ENCODE assay signal across 8 cellular contexts in the genomic region with DNA sequence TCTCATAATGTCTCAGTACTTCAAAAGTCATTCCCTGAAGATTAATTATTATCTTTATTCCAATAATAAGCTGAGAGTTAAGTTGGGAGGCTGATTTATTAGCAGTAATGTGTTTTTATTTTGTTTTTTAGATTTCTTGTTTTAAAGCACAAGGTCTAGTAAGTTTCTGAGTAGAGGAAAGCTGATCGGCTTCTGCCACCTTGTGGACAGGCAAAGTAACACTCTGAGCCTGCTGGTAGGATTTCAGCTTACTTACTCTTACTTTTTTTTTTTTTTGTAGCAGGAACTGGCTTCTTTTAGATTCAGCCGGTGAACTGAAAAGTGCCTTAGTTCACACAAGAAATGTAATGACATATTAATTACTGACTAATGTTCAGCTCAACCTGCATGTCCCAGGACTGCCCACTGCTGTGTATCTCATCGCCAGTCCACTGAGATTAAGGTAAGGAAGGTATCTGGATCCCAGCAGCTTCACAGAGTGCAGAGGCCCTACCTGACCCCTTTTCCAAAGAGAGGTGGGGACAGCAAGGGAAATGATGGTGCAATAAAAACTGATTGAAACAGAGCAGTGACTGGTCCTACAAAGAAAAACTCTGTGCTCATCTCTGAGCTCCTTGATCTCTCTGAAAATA.
DNase-seq lines count a peak whose midpoint lies in the region; ATAC-seq and TF ChIP-seq lines count a peak whose summit lies in the region.

No MANE protein-coding gene starts in this region.

- peaks cover 4% of the 10 kb centered on the region for H3K4me1 Mint-ChIP-seq in activated T-cell treated with anti-CD3 and anti-CD28 coated beads, Interleukin-2, amount 50 U/mL, for 4 hours (ENCODE audit: low read depth)
- H3K4me1 Mint-ChIP-seq in natural killer cell, result no peaks in the 10 kb centered on the region

- peak; percentile 76 for TF ChIP-seq CTCF in HFF-Myc (IDR thresholded peaks at IDR 0.05; ENCODE audit: low read depth, low read length, missing control alignments)
- TF ChIP-seq CTCF in VCaP (conservative IDR thresholded peaks at IDR 0.05), result peak; percentile 89
- peak in 5 of 6 experiments; percentile 52 to 69 (median 63) for TF ChIP-seq CTCF in esophagus squamous epithelium (IDR thresholded peaks at IDR 0.05)
- peak; percentile 57 for TF ChIP-seq CTCF in natural killer cell (IDR thresholded peaks at IDR 0.05)

- H3K27me3 ChIP-seq in esophagus squamous epithelium (no peaks in the 10 kb centered on the region), aorta (ENCODE audit: control insufficient read depth in 1 of 2, insufficient read depth in 2 of 2, low read length in 1 of 2) (no peaks in the 10 kb centered on the region)

- H3K27me3 Mint-ChIP-seq in activated T-cell treated with anti-CD3 and anti-CD28 coated beads, Interleukin-2, amount 50 U/mL, for 4 hours (ENCODE audit: low read depth), result no peaks in the 10 kb centered on the region
- no peaks in the 10 kb centered on the region for H3K27me3 Mint-ChIP-seq in natural killer cell (ENCODE audit: low read depth in 2 of 2)

- H3K4me3 Mint-ChIP-seq in activated T-cell treated with anti-CD3 and anti-CD28 coated beads, Interleukin-2, amount 50 U/mL, for 4 hours, result no peak overlapping the region
- H3K4me3 Mint-ChIP-seq in natural killer cell, result no peak overlapping the region

- no peak for TF ChIP-seq POLR2A in esophagus squamous epithelium (IDR thresholded peaks at IDR 0.05)

- no peak overlapping the region for H3K27ac ChIP-seq in VCaP
- H3K27ac ChIP-seq in esophagus squamous epithelium, result no peak overlapping the region
- H3K27ac ChIP-seq in aorta (ENCODE audit: low read depth in 1 of 2, low read length in 2 of 2), result no peak overlapping the region

- intact Hi-C loops in esophagus squamous epithelium (cut with DNase I), result no loop called here
- intact Hi-C loops in natural killer cell (cut with micrococcal nuclease), result loop anchor here (1.0 kb wide), 1 partner anchor 600 kb away; no protein-coding TSS in a partner anchor
- intact Hi-C loops in aorta (cut with DNase I), result loop anchor here in 1 of 2 donors (2.0 kb wide), 1 partner anchor 601 kb away; no protein-coding TSS in a partner anchor

- H3K36me3 ChIP-seq in esophagus squamous epithelium (peaks cover 0 to 17% (median 0%) of the 10 kb centered on the region in 3 donors), aorta (ENCODE audit: control insufficient read depth in 1 of 2, insufficient read depth in 2 of 2, low read length in 1 of 2) (peaks cover 4 to 16% of the 10 kb centered on the region in 2 donors)

- no peaks in the 10 kb centered on the region for H3K9me3 Mint-ChIP-seq in activated T-cell treated with anti-CD3 and anti-CD28 coated beads, Interleukin-2, amount 50 U/mL, for 4 hours
- H3K9me3 Mint-ChIP-seq in natural killer cell, result no peaks in the 10 kb centered on the region

- DNase-seq in activated T-cell treated with anti-CD3 and anti-CD28 coated beads for 24 hours (ENCODE audit: low read depth) (peak; percentile 24), HFF-Myc (ENCODE audit: extremely low read depth, low read depth) (peak; percentile 60), NCI-H1694 treated with DMSO at 0.1 percent for 48 hours (lab: John Stamatoyannopoulos, UW) (peak; percentile 13), esophagus squamous epithelium (lab: John Stamatoyannopoulos, UW) (no peak), natural killer cell (no peak), aorta (peak in 1 of 2 donors; percentile 46)
- no peak for DNase-seq in activated T-cell treated with anti-CD3 and anti-CD28 coated beads, Interleukin-2, amount 50 U/mL, for 4 hours

- no peak overlapping the region for H3K4me3 ChIP-seq in HFF-Myc (replicated peaks; ENCODE audit: low read depth, low read length)
- no peak overlapping the region for H3K4me3 ChIP-seq in esophagus squamous epithelium
- no peak overlapping the region for H3K4me3 ChIP-seq in aorta (ENCODE audit: low read length in 2 of 2)

- H3K27ac Mint-ChIP-seq in natural killer cell, result no peak overlapping the region

- WGBS in esophagus squamous epithelium, 2 donors, result 9 to 34% methylated on average over 2 to 3 of the region's 3 CpGs
- 34 to 38% methylated on average over 3 of the region's 3 CpGs for WGBS in aorta, 2 donors

- ATAC-seq in activated T-cell treated with anti-CD3 and anti-CD28 coated beads, Interleukin-2, amount 50 U/mL, for 4 hours, result no peak
- ATAC-seq in natural killer cell, result peak; percentile 48 to 59 (median 57)
- peak; percentile 68 for ATAC-seq in aorta (ENCODE audit: low FRiP score)

- H3K9me3 ChIP-seq in esophagus squamous epithelium (no peaks in the 10 kb centered on the region), aorta (ENCODE audit: control insufficient read depth, low read length) (no peaks in the 10 kb centered on the region)

- H3K4me1 ChIP-seq in esophagus squamous epithelium, result no peaks in the 10 kb centered on the region
- no peaks in the 10 kb centered on the region for H3K4me1 ChIP-seq in aorta (ENCODE audit: control insufficient read depth in 1 of 2, insufficient read depth in 2 of 2, low read length in 2 of 2)

- H3K36me3 Mint-ChIP-seq in activated T-cell treated with anti-CD3 and anti-CD28 coated beads, Interleukin-2, amount 50 U/mL, for 4 hours (ENCODE audit: insufficient read depth), result no peaks in the 10 kb centered on the region
- H3K36me3 Mint-ChIP-seq in natural killer cell, result no peaks in the 10 kb centered on the region

Comparison
In these comparisons a context has a peak if more than half of its experiments do, and no peak if none do; other contexts are left out.
1. DNase-seq: peak in activated T-cell treated with anti-CD3 and anti-CD28 coated beads for 24 hours (single experiment), HFF-Myc (single experiment) and NCI-H1694 treated with DMSO at 0.1 percent for 48 hours (single experiment); none in activated T-cell treated with anti-CD3 and anti-CD28 coated beads, Interleukin-2, amount 50 U/mL, for 4 hours (single experiment), esophagus squamous epithelium (single experiment) and natural killer cell (single experiment).
2. ATAC-seq: peak in natural killer cell (3 of 3) and aorta (single experiment); none in activated T-cell treated with anti-CD3 and anti-CD28 coated beads, Interleukin-2, amount 50 U/mL, for 4 hours (0 of 2).
3. Peak in every context shown above with its lines, with median percentiles within 50 percentile points of each other: CTCF ChIP-seq.